1 cellular context compared by ENCODE assay signal in the genomic region with DNA sequence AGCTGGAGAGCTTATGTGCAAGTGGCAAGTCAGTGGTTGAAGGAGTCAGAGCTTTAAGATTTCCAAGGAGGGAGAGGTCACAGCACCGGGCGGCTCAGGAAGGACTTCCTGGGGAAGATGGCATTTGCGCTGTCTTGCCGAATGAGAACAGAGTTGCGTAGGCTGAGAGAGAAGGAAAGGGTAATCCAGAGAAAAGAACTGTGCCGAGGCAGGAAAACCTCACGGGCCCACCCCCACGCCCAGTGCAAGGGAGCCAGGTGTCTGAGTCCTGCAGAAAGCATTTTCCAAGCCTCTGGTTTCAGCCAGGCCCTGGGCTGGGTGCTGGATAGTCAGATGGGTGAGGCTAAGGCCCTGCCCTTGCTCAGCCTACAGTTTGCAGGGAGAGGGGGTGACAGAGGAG.
TF ChIP-seq lines count a peak whose summit lies in the region.

No MANE protein-coding gene starts in this region.

TF ChIP-seq in H1, 55 proteins besides CTCF, POLR2A, EP300 and RAD21:
- TF ChIP-seq SP4 (IDR thresholded peaks at IDR 0.05; ENCODE audit: low read length) (no peak), TEAD4 (IDR thresholded peaks at IDR 0.05; ENCODE audit: low read depth, low read length) (no peak), SIX5 (IDR thresholded peaks at IDR 0.05; ENCODE audit: low read depth, low read length) (no peak), TAF7 (optimal IDR thresholded peaks at IDR 0.05; ENCODE audit: borderline replicate concordance, low read depth, low read length) (no peak), ZNF274 (IDR thresholded peaks at IDR 0.05; ENCODE audit: borderline replicate concordance, extremely low read depth, low read length) (no peak)
